21 cellular contexts compared by ENCODE assay signal in the genomic region with DNA sequence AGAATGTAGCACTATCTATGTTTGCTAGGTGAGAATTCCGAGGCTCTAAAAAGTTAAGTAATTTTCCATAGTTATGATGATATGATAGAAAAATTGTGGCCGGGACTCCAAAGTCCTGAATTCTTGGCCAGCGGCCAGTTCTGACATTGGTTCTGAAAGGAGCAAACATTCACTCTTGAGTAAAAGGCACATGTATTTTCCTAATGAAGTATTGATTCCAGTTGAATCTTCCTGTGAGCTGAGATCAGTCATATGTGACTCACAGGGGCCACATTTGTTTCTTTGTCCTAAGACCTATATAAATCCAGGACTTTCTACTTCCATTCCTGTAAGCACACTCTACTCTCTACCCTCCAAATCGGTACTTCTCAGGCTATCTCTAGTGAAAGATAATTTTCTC.
DNase-seq lines count a peak whose midpoint lies in the region; ATAC-seq, FAIRE-seq and TF ChIP-seq lines count a peak whose summit lies in the region.
"Had no signal": no experiment of that assay in that cellular context is flagged by ENCODE, and none has a peak within 500 bp of the region (broad histone marks: within the 10 kb centered on the region; RNA-seq: fewer than 3 reads in every experiment).

No MANE protein-coding gene starts in this region.

- TF ChIP-seq CTCF in AG10803 (conservative IDR thresholded peaks at IDR 0.05; ENCODE audit: low read length) = no peak
- no peak for TF ChIP-seq CTCF in bronchial epithelial cell (IDR thresholded peaks at IDR 0.05; ENCODE audit: insufficient read depth, low read length, severe bottlenecking)
- TF ChIP-seq CTCF in endothelial cell (IDR thresholded peaks at IDR 0.05; ENCODE audit: unreplicated experiment) = no peak

- H3K4me3 ChIP-seq in AG10803 (ENCODE audit: low read length) (no peak overlapping the region), bronchial epithelial cell (ENCODE audit: low read depth, low read length) (no peak overlapping the region)
- H3K4me3 ChIP-seq: BLaER1, testis had no signal

- H3K27me3 Mint-ChIP-seq in endothelial cell (ENCODE audit: unreplicated experiment) = no peaks in the 10 kb centered on the region
- H3K27me3 Mint-ChIP-seq: activated T-helper 17 cell treated with anti-CD3 and anti-CD28 coated beads, Interleukin-2, amount 50 U/mL, for 72 hours; T-cell had no signal

- H3K36me3 ChIP-seq in bronchial epithelial cell (ENCODE audit: control insufficient read depth, insufficient read depth, low read length) = no peaks in the 10 kb centered on the region
- H3K36me3 ChIP-seq: BLaER1, neutrophil had no signal

- H3K9me3 Mint-ChIP-seq in endothelial cell (ENCODE audit: unreplicated experiment) = no peaks in the 10 kb centered on the region
- H3K9me3 Mint-ChIP-seq: activated T-helper 17 cell treated with anti-CD3 and anti-CD28 coated beads, Interleukin-2, amount 50 U/mL, for 72 hours; T-cell; WTC11 had no signal

- FAIRE-seq in bronchial epithelial cell (lab: Jason Lieb, UNC) = no peak

- H3K4me3 Mint-ChIP-seq in endothelial cell (ENCODE audit: unreplicated experiment) = no peak overlapping the region
- H3K4me3 Mint-ChIP-seq: activated T-helper 17 cell treated with anti-CD3 and anti-CD28 coated beads, Interleukin-2, amount 50 U/mL, for 72 hours; T-cell; WTC11 had no signal

- H3K36me3 Mint-ChIP-seq in endothelial cell (ENCODE audit: low read depth, unreplicated experiment) = no peaks in the 10 kb centered on the region
- H3K36me3 Mint-ChIP-seq: T-cell, WTC11 had no signal

- peaks cover 4% of the 10 kb centered on the region for H3K4me1 Mint-ChIP-seq in endothelial cell (ENCODE audit: unreplicated experiment)
- H3K4me1 Mint-ChIP-seq: activated T-helper 17 cell treated with anti-CD3 and anti-CD28 coated beads, Interleukin-2, amount 50 U/mL, for 72 hours; T-cell had no signal

- no peak overlapping the region for H3K27ac Mint-ChIP-seq in endothelial cell (ENCODE audit: unreplicated experiment)
- H3K27ac Mint-ChIP-seq: activated T-helper 17 cell treated with anti-CD3 and anti-CD28 coated beads, Interleukin-2, amount 50 U/mL, for 72 hours; T-cell; WTC11 had no signal

- no peak for ATAC-seq in HG03135 (IDR thresholded peaks at IDR 0.05; ENCODE audit: unreplicated experiment)
- ATAC-seq: activated T-helper 17 cell treated with anti-CD3 and anti-CD28 coated beads, Interleukin-2, amount 50 U/mL, for 72 hours; Panc1; T-cell; WTC11 had no signal

- no peaks in the 10 kb centered on the region for H3K27me3 ChIP-seq in bronchial epithelial cell (ENCODE audit: control insufficient read depth, insufficient read depth, low read length)
- H3K27me3 ChIP-seq: BLaER1, neutrophil, testis had no signal

- DNase-seq in AG10803 (ENCODE audit: low read depth) = peak; percentile 45
- DNase-seq in LHCN-M2 (ENCODE audit: low read depth) = peak; percentile 62
- peak; percentile 86 for DNase-seq in bronchial epithelial cell (ENCODE audit: low read depth)
- DNase-seq in kidney tubule cell (ENCODE audit: low spot score) = peak; percentile 31
- no peak for DNase-seq in hippocampal formation (lab: John Stamatoyannopoulos, UW)
- DNase-seq in endothelial cell (ENCODE audit: low spot score) = no peak
- DNase-seq in activated gamma-delta T cell (lab: John Stamatoyannopoulos, UW) = no peak
- DNase-seq: activated CD8-positive, alpha-beta memory T cell treated with anti-CD3 and anti-CD28 coated beads for 24 hours; DMS153; kidney glomerular epithelial cell; NCI-H82; stimulated activated CD4-positive, alpha-beta T cell treated with anti-CD3 and anti-CD28 coated beads, Interleukin-4, amount 100 ng/mL, for 24 hours; stimulated activated CD8-positive, alpha-beta memory T cell treated with anti-CD3 and anti-CD28 coated beads, Interleukin-4, amount 100 ng/mL, for 48 hours; T-cell; testis had no signal

Comparison
In these comparisons a context has a peak if more than half of its experiments do, and no peak if none do; other contexts are left out.
1. DNase-seq: peak in AG10803 (single experiment), LHCN-M2 (single experiment), bronchial epithelial cell (single experiment) and kidney tubule cell (single experiment); none in hippocampal formation (0 of 2), endothelial cell (single experiment) and activated gamma-delta T cell (single experiment).